ENCODE assay signal across 2 cellular contexts in the genomic region with DNA sequence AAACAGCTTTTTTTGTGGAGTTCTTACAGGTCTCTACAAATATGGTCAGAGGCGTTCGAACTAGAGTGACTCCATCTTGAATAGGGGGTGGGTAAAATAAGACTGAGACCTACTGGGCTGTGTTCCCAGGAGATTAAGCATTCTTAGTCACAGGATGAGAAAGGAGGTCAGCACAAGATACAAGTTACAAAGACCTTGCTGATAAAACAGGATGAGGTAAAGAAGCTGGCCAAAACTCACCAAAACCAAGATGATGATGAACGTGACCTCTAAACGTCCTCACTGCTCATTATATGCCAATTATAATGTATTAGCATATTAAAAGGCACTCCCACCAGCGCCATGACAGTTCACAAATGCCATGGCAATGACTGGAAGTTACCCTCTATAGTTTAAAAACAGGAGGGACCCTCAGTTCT.
TF ChIP-seq lines count a peak whose summit lies in the region.

No MANE protein-coding gene starts in this region.

TF ChIP-seq in H1, 55 proteins besides CTCF, POLR2A, EP300 and RAD21 (continued from another document and continues in another):
- no peak for TF ChIP-seq GABPA (IDR thresholded peaks at IDR 0.05; ENCODE audit: borderline replicate concordance, insufficient read depth, low read length)
- TF ChIP-seq, protein P1, sequence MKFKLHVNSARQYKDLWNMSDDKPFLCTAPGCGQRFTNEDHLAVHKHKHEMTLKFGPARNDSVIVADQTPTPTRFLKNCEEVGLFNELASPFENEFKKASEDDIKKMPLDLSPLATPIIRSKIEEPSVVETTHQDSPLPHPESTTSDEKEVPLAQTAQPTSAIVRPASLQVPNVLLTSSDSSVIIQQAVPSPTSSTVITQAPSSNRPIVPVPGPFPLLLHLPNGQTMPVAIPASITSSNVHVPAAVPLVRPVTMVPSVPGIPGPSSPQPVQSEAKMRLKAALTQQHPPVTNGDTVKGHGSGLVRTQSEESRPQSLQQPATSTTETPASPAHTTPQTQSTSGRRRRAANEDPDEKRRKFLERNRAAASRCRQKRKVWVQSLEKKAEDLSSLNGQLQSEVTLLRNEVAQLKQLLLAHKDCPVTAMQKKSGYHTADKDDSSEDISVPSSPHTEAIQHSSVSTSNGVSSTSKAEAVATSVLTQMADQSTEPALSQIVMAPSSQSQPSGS (IDR thresholded peaks at IDR 0.05; ENCODE audit: low read length) = no peak
- no peak for TF ChIP-seq CREB1 (IDR thresholded peaks at IDR 0.05)
- no peak for TF ChIP-seq SAP30 (IDR thresholded peaks at IDR 0.05; ENCODE audit: insufficient read depth, insufficient replicate concordance, low read length)
- TF ChIP-seq ASH2L (IDR thresholded peaks at IDR 0.05; ENCODE audit: low read length) = no peak
- 0 out of 2 replicates have a peak, but pooled peaks have one; percentile 19 for TF ChIP-seq TAF1 (IDR thresholded peaks at IDR 0.05; ENCODE audit: low read depth, low read length)
- no peak for TF ChIP-seq KDM5A (IDR thresholded peaks at IDR 0.05; ENCODE audit: low read length)
- TF ChIP-seq HDAC6 (IDR thresholded peaks at IDR 0.05; ENCODE audit: low read depth, low read length) = no peak
- no peak for TF ChIP-seq ZNF274 (IDR thresholded peaks at IDR 0.05; ENCODE audit: borderline replicate concordance, extremely low read depth, low read length)
- peak; percentile 86 for TF ChIP-seq YY1 (IDR thresholded peaks at IDR 0.05; ENCODE audit: low read depth, low read length)
- TF ChIP-seq RXRA (IDR thresholded peaks at IDR 0.05; ENCODE audit: insufficient read depth, low read depth, low read length) = no peak
- no peak for TF ChIP-seq TBP (IDR thresholded peaks at IDR 0.05; ENCODE audit: low read depth, low read length)
- no peak for TF ChIP-seq EZH2 (IDR thresholded peaks at IDR 0.05; ENCODE audit: low read depth, low read length, severe bottlenecking)
- no peak for TF ChIP-seq SIX5 (IDR thresholded peaks at IDR 0.05; ENCODE audit: low read depth, low read length)
- TF ChIP-seq JUN (IDR thresholded peaks at IDR 0.05; ENCODE audit: low read depth, low read length) = no peak
- TF ChIP-seq BCL11A (IDR thresholded peaks at IDR 0.05; ENCODE audit: low read depth in 2 of 2, low read length in 2 of 2) = no peak
- TF ChIP-seq CBX8 (IDR thresholded peaks at IDR 0.05; ENCODE audit: borderline replicate concordance, low read depth, low read length) = no peak
- no peak for TF ChIP-seq BRCA1 (IDR thresholded peaks at IDR 0.05; ENCODE audit: low read depth, low read length)
- no peak for TF ChIP-seq SIN3A (conservative IDR thresholded peaks at IDR 0.05 in 1 of 2, IDR thresholded peaks at IDR 0.05 in 1 of 2; ENCODE audit: low read depth in 1 of 2, low read length in 2 of 2)
- TF ChIP-seq CEBPB (IDR thresholded peaks at IDR 0.05; ENCODE audit: low read depth, low read length) = no peak
- no peak for TF ChIP-seq GTF2F1 (IDR thresholded peaks at IDR 0.05; ENCODE audit: borderline replicate concordance, low read depth, low read length)
- TF ChIP-seq EGR1 (IDR thresholded peaks at IDR 0.05; ENCODE audit: borderline replicate concordance, low read depth, low read length) = no peak
- TF ChIP-seq SP4 (IDR thresholded peaks at IDR 0.05; ENCODE audit: low read length) = no peak
- no peak for TF ChIP-seq NANOG (IDR thresholded peaks at IDR 0.05; ENCODE audit: insufficient read depth, low read depth, low read length, poor library complexity, severe bottlenecking)
- no peak for TF ChIP-seq SP2 (IDR thresholded peaks at IDR 0.05; ENCODE audit: low read length)
- no peak for TF ChIP-seq BACH1 (IDR thresholded peaks at IDR 0.05; ENCODE audit: low read length)
- no peak for TF ChIP-seq SIRT6 (IDR thresholded peaks at IDR 0.05; ENCODE audit: low read length)
- no peak for TF ChIP-seq CHD2 (IDR thresholded peaks at IDR 0.05; ENCODE audit: low read length)
- no peak for TF ChIP-seq ATF3 (IDR thresholded peaks at IDR 0.05; ENCODE audit: insufficient read depth, low read depth, low read length)
- TF ChIP-seq RBBP5 (IDR thresholded peaks at IDR 0.05; ENCODE audit: borderline replicate concordance, low read depth, low read length) = no peak
- no peak for TF ChIP-seq TCF12 (IDR thresholded peaks at IDR 0.05; ENCODE audit: low read depth, low read length)
- peak; percentile 10; the same call in 1 of the 2 replicates for TF ChIP-seq SRF (IDR thresholded peaks at IDR 0.05; ENCODE audit: low read depth, low read length)
- TF ChIP-seq, protein P2, sequence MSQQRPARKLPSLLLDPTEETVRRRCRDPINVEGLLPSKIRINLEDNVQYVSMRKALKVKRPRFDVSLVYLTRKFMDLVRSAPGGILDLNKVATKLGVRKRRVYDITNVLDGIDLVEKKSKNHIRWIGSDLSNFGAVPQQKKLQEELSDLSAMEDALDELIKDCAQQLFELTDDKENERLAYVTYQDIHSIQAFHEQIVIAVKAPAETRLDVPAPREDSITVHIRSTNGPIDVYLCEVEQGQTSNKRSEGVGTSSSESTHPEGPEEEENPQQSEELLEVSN (IDR thresholded peaks at IDR 0.05) = no peak
- TF ChIP-seq USF2 (IDR thresholded peaks at IDR 0.05; ENCODE audit: low read length) = no peak
- TF ChIP-seq KDM1A (IDR thresholded peaks at IDR 0.05; ENCODE audit: borderline replicate concordance, low read length) = no peak
- 0 out of 2 replicates have a peak, but pooled peaks have one; percentile 55 for TF ChIP-seq CHD1 (IDR thresholded peaks at IDR 0.05; ENCODE audit: low read depth, low read length)
- no peak for TF ChIP-seq TEAD4 (IDR thresholded peaks at IDR 0.05; ENCODE audit: low read depth, low read length)
- TF ChIP-seq RNF2 (IDR thresholded peaks at IDR 0.05; ENCODE audit: borderline replicate concordance, low read depth, low read length, missing control alignments, poor library complexity, severe bottlenecking) = no peak
- no peak for TF ChIP-seq SP1 (IDR thresholded peaks at IDR 0.05; ENCODE audit: low read depth, low read length)
- TF ChIP-seq FOSL1 (IDR thresholded peaks at IDR 0.05; ENCODE audit: insufficient read depth, low read depth, low read length) = no peak
- no peak for TF ChIP-seq NRF1 (IDR thresholded peaks at IDR 0.05; ENCODE audit: low read depth, low read length)
- TF ChIP-seq, protein P3, sequence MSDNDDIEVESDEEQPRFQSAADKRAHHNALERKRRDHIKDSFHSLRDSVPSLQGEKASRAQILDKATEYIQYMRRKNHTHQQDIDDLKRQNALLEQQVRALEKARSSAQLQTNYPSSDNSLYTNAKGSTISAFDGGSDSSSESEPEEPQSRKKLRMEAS (IDR thresholded peaks at IDR 0.05) = no peak

TF ChIP-seq in SK-N-SH treated with all-trans-retinoic acid at 6 μM for 48 hours, 23 proteins besides CTCF, POLR2A, EP300 and RAD21 (continued from another document):
- TF ChIP-seq CSDC2 (CRISPR knock-in tag; IDR thresholded peaks at IDR 0.05) (no peak), GLIS3 (CRISPR knock-in tag; IDR thresholded peaks at IDR 0.05) (no peak), OSR1 (CRISPR knock-in tag; IDR thresholded peaks at IDR 0.05) (no peak), CREB5 (CRISPR knock-in tag; IDR thresholded peaks at IDR 0.05; ENCODE audit: low read depth) (no peak), TSHZ2 (CRISPR knock-in tag; IDR thresholded peaks at IDR 0.05) (no peak), ARNTL (CRISPR knock-in tag; IDR thresholded peaks at IDR 0.05; ENCODE audit: borderline replicate concordance, low read depth) (no peak), ESRRG (CRISPR knock-in tag; IDR thresholded peaks at IDR 0.05) (no peak), ISL1 (CRISPR knock-in tag; IDR thresholded peaks at IDR 0.05) (no peak), ZNF8 (CRISPR knock-in tag; IDR thresholded peaks at IDR 0.05) (no peak), SNAI2 (CRISPR knock-in tag; IDR thresholded peaks at IDR 0.05) (no peak), TCF4 (CRISPR knock-in tag; IDR thresholded peaks at IDR 0.05; ENCODE audit: borderline replicate concordance) (no peak), ZNF565 (CRISPR knock-in tag; conservative IDR thresholded peaks at IDR 0.05; ENCODE audit: low read depth) (no peak), RARB (CRISPR knock-in tag; IDR thresholded peaks at IDR 0.05) (no peak)
- TF ChIP-seq, protein P4, sequence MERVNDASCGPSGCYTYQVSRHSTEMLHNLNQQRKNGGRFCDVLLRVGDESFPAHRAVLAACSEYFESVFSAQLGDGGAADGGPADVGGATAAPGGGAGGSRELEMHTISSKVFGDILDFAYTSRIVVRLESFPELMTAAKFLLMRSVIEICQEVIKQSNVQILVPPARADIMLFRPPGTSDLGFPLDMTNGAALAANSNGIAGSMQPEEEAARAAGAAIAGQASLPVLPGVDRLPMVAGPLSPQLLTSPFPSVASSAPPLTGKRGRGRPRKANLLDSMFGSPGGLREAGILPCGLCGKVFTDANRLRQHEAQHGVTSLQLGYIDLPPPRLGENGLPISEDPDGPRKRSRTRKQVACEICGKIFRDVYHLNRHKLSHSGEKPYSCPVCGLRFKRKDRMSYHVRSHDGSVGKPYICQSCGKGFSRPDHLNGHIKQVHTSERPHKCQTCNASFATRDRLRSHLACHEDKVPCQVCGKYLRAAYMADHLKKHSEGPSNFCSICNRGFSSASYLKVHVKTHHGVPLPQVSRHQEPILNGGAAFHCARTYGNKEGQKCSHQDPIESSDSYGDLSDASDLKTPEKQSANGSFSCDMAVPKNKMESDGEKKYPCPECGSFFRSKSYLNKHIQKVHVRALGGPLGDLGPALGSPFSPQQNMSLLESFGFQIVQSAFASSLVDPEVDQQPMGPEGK (CRISPR knock-in tag; IDR thresholded peaks at IDR 0.05; ENCODE audit: borderline replicate concordance) = no peak
- TF ChIP-seq, protein P5, sequence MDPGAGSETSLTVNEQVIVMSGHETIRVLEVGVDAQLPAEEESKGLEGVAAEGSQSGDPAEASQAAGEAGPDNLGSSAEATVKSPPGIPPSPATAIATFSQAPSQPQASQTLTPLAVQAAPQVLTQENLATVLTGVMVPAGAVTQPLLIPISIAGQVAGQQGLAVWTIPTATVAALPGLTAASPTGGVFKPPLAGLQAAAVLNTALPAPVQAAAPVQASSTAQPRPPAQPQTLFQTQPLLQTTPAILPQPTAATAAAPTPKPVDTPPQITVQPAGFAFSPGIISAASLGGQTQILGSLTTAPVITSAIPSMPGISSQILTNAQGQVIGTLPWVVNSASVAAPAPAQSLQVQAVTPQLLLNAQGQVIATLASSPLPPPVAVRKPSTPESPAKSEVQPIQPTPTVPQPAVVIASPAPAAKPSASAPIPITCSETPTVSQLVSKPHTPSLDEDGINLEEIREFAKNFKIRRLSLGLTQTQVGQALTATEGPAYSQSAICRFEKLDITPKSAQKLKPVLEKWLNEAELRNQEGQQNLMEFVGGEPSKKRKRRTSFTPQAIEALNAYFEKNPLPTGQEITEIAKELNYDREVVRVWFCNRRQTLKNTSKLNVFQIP (CRISPR knock-in tag; IDR thresholded peaks at IDR 0.05; ENCODE audit: borderline replicate concordance, low read depth) = no peak
